Comparison of ENCODE assay signal across 18 cellular contexts in genomic region chr1:5744342-5744741, GRCh38.
"Had no signal": no experiment of that assay in that cellular context is flagged by ENCODE, and none has a peak within 500 bp of the region (broad histone marks: within the 10 kb centered on the region; RNA-seq: fewer than 3 reads in every experiment).

No MANE protein-coding gene starts in this region.

- H3K9me3 ChIP-seq: esophagus muscularis mucosa, left lung, pancreas, SJCRH30, transverse colon had no signal

- DNase-seq: activated naive CD4-positive, alpha-beta T cell treated with anti-CD3 and anti-CD28 coated beads for 36 hours; activated naive CD8-positive, alpha-beta T cell treated with anti-CD3 and anti-CD28 coated beads, Interleukin-2, amount 50 U/mL, for 24 hours; activated T-cell treated with anti-CD3 and anti-CD28 coated beads for 4 hours; cortex of kidney; effector CD4-positive, alpha-beta T cell; mesenchymal stem cell; SJCRH30; stimulated activated CD4-positive, alpha-beta T cell treated with anti-CD3 and anti-CD28 coated beads, Interleukin-15, amount 100 ng/mL, for 24 hours; stimulated activated CD4-positive, alpha-beta T cell treated with anti-CD3 and anti-CD28 coated beads, Interleukin-4, amount 100 ng/mL, for 1 hour; stimulated activated naive B cell treated with anti-CD40 and anti-IgM and Interleukin-4, amounts not matched to agents 10 μg/mL and 1 μg/mL and 100 μg/mL, for 72 hours; SW 1271; transverse colon had no signal

- H3K4me3 ChIP-seq: cardiac muscle cell, esophagus muscularis mucosa, left lung, pancreas, SJCRH30, transverse colon had no signal

- H3K4me1 ChIP-seq: left lung, pancreas, SJCRH30, transverse colon had no signal

- H3K36me3 ChIP-seq: cardiac muscle cell, esophagus muscularis mucosa, left lung, pancreas, SJCRH30, transverse colon had no signal

- H3K27ac ChIP-seq: cardiac muscle cell, esophagus muscularis mucosa, left lung, pancreas, SJCRH30, transverse colon had no signal

- H3K4me1 Mint-ChIP-seq: activated naive CD8-positive, alpha-beta T cell treated with anti-CD3 and anti-CD28 coated beads, Interleukin-2, amount 50 U/mL, for 24 hours; activated T-helper 17 cell treated with anti-CD3 and anti-CD28 coated beads, Interleukin-2, amount 50 U/mL, for 72 hours; stimulated activated naive B cell treated with anti-CD40 and anti-IgM and Interleukin-4, amounts not matched to agents 10 μg/mL and 1 μg/mL and 100 μg/mL, for 72 hours had no signal

- H3K36me3 Mint-ChIP-seq: stimulated activated naive B cell treated with anti-CD40 and anti-IgM and Interleukin-4, amounts not matched to agents 10 μg/mL and 1 μg/mL and 100 μg/mL, for 72 hours had no signal

- H3K27ac Mint-ChIP-seq: activated naive CD4-positive, alpha-beta T cell treated with anti-CD3 and anti-CD28 coated beads for 36 hours; activated naive CD8-positive, alpha-beta T cell treated with anti-CD3 and anti-CD28 coated beads, Interleukin-2, amount 50 U/mL, for 24 hours; activated T-helper 17 cell treated with anti-CD3 and anti-CD28 coated beads, Interleukin-2, amount 50 U/mL, for 72 hours; stimulated activated naive B cell treated with anti-CD40 and anti-IgM and Interleukin-4, amounts not matched to agents 10 μg/mL and 1 μg/mL and 100 μg/mL, for 72 hours had no signal

- ATAC-seq: activated naive CD8-positive, alpha-beta T cell treated with anti-CD3 and anti-CD28 coated beads, Interleukin-2, amount 50 U/mL, for 24 hours; activated T-helper 17 cell treated with anti-CD3 and anti-CD28 coated beads, Interleukin-2, amount 50 U/mL, for 72 hours; left lung; pancreas; stimulated activated naive B cell treated with anti-CD40 and anti-IgM and Interleukin-4, amounts not matched to agents 10 μg/mL and 1 μg/mL and 100 μg/mL, for 72 hours had no signal

- H3K9me3 Mint-ChIP-seq: activated naive CD4-positive, alpha-beta T cell treated with anti-CD3 and anti-CD28 coated beads for 36 hours; activated naive CD8-positive, alpha-beta T cell treated with anti-CD3 and anti-CD28 coated beads, Interleukin-2, amount 50 U/mL, for 24 hours; activated T-helper 17 cell treated with anti-CD3 and anti-CD28 coated beads, Interleukin-2, amount 50 U/mL, for 72 hours; nephron; stimulated activated naive B cell treated with anti-CD40 and anti-IgM and Interleukin-4, amounts not matched to agents 10 μg/mL and 1 μg/mL and 100 μg/mL, for 72 hours had no signal

- H3K4me3 Mint-ChIP-seq: activated naive CD4-positive, alpha-beta T cell treated with anti-CD3 and anti-CD28 coated beads for 36 hours; activated naive CD8-positive, alpha-beta T cell treated with anti-CD3 and anti-CD28 coated beads, Interleukin-2, amount 50 U/mL, for 24 hours; activated T-helper 17 cell treated with anti-CD3 and anti-CD28 coated beads, Interleukin-2, amount 50 U/mL, for 72 hours; nephron; stimulated activated naive B cell treated with anti-CD40 and anti-IgM and Interleukin-4, amounts not matched to agents 10 μg/mL and 1 μg/mL and 100 μg/mL, for 72 hours had no signal
